ENCODE assay signal across 15 cellular contexts in the genomic region with DNA sequence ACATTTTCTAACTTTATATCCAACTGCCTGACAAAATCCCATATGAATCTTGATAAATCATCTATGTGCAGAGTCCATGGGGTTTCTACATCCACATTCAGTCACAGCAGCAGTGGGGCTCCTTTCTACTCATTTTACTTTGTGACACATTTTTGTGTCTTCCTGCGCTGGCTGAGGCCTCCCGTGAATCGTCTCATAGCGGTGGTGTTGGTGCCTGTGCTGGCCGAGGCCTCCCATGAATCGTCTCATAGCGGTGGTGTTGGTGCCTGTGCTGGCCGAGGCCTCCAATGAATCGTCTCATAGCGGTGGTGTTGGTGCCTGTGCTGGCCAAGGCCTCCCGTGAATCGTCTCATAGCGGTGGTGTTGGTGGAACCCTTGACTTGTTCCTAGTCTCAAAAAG. TPM values are rescaled to one million over a fixed set of nuclear protein-coding genes. Genes with fewer than 3 reads are reported as not detected.
DNase-seq lines count a peak whose midpoint lies in the region; ATAC-seq and TF ChIP-seq lines count a peak whose summit lies in the region.
"Had no signal": no experiment of that assay in that cellular context is flagged by ENCODE, and none has a peak within 500 bp of the region (broad histone marks: within the 10 kb centered on the region; RNA-seq: fewer than 3 reads in every experiment).

No MANE protein-coding gene starts in this region.

- ATAC-seq in WTC11, result no peak
- ATAC-seq: CD8-positive, alpha-beta T cell; PC-3 had no signal

- H3K4me1 ChIP-seq in stomach, result peaks cover 3 to 5% (median 5%) of the 10 kb centered on the region in 4 donors
- H3K4me1 ChIP-seq: HAP-1 had no signal

- BruUV-seq in Calu3 (replicated peaks; lab: Mats Ljungman, UMichigan), result no TSS peak

- no peak overlapping the region for H3K27ac ChIP-seq in stomach

- no peaks in the 10 kb centered on the region for H3K27me3 ChIP-seq in stomach

- H3K9me3 ChIP-seq in stomach, result no peaks in the 10 kb centered on the region
- H3K9me3 ChIP-seq: HAP-1 had no signal

- 94 to 97% (median 95%) methylated on average over 13 of the region's 13 CpGs for WGBS in stomach, 5 donors

- H3K9me3 Mint-ChIP-seq in WTC11 (peaks cover 3% of the 10 kb centered on the region; the same call in 1 of the 2 replicates), Calu3 (ENCODE audit: low read depth, unreplicated experiment) (no peaks in the 10 kb centered on the region)
- H3K9me3 Mint-ChIP-seq: CD8-positive, alpha-beta T cell had no signal

- H3K4me3 Mint-ChIP-seq in WTC11, result no peak overlapping the region
- no peak overlapping the region for H3K4me3 Mint-ChIP-seq in Calu3 (ENCODE audit: low read depth, unreplicated experiment)
- H3K4me3 Mint-ChIP-seq: CD8-positive, alpha-beta T cell had no signal

- DNase-seq in ELF-1 (ENCODE audit: low read depth, low spot score) (peak; percentile 1), WTC11 (ENCODE audit: low spot score) (no peak), mucosa of gallbladder (ENCODE audit: low spot score) (peak; percentile 7), stomach (peak; percentile 19), UCSD-AML1 (lab: John Stamatoyannopoulos, UW; ENCODE audit: unreplicated experiment) (no peak), Calu3 (no peak), DMS79 (lab: John Stamatoyannopoulos, UW) (no peak)
- DNase-seq: IMR-90, Kasumi-1, NCI-H1105 treated with DMSO at 0.1 percent for 48 hours, NCI-H187, NCI-H446, PC-3 had no signal

- H3K27me3 Mint-ChIP-seq in WTC11 (ENCODE audit: low read depth), result no peaks in the 10 kb centered on the region
- no peaks in the 10 kb centered on the region for H3K27me3 Mint-ChIP-seq in Calu3 (ENCODE audit: unreplicated experiment)

- TF ChIP-seq CTCF in WTC11 (IDR thresholded peaks at IDR 0.05), result no peak
- TF ChIP-seq CTCF in stomach (IDR thresholded peaks at IDR 0.05), result no peak
- TF ChIP-seq CTCF in Calu3 (IDR thresholded peaks at IDR 0.05; ENCODE audit: unreplicated experiment), result no peak

- no peak for TF ChIP-seq POLR2A in stomach (IDR thresholded peaks at IDR 0.05)

- POLR2A ChIA-PET in WTC11 (lab: Charles Lee), result no interaction called here

- H3K27ac Mint-ChIP-seq in WTC11 (peak overlapping the region; percentile 7; the same call in 1 of the 2 replicates), Calu3 (ENCODE audit: unreplicated experiment) (no peak overlapping the region)
- H3K27ac Mint-ChIP-seq: CD8-positive, alpha-beta T cell had no signal

- no peaks in the 10 kb centered on the region for H3K36me3 Mint-ChIP-seq in WTC11
- peaks cover under 1% of the 10 kb centered on the region for H3K36me3 Mint-ChIP-seq in Calu3 (ENCODE audit: insufficient read depth, unreplicated experiment)
- H3K36me3 Mint-ChIP-seq: CD8-positive, alpha-beta T cell had no signal

- intact Hi-C loops in stomach (cut with DNase I; ENCODE audit: low total_unique reads), result no loop called here
- intact Hi-C loops in Calu3 (cut with micrococcal nuclease; ENCODE audit: unreplicated experiment), result no loop called here

- no peak overlapping the region for H3K4me3 ChIP-seq in stomach
- H3K4me3 ChIP-seq: HAP-1 had no signal

- TF ChIP-seq EP300 in stomach (IDR thresholded peaks at IDR 0.05), result no peak

- H3K4me1 Mint-ChIP-seq in WTC11 (no peaks in the 10 kb centered on the region), Calu3 (ENCODE audit: low read depth, unreplicated experiment) (no peaks in the 10 kb centered on the region)

- H3K36me3 ChIP-seq in stomach, result peaks cover 0 to 20% (median 0%) of the 10 kb centered on the region in 4 donors
- H3K36me3 ChIP-seq: HAP-1 had no signal

- CTCF ChIA-PET in WTC11 (lab: Charles Lee), result no interaction called here
- CTCF ChIA-PET in Calu3 (lab: Charles Lee), result no interaction called here

TF ChIP-seq in WTC11, 78 proteins besides CTCF, POLR2A, EP300 and RAD21:
- TF ChIP-seq NFYB (CRISPR knock-in tag; conservative IDR thresholded peaks at IDR 0.05; ENCODE audit: low read depth) (no peak), GTF2I (CRISPR knock-in tag; conservative IDR thresholded peaks at IDR 0.05) (no peak)

RNA-seq across cellular contexts. Expression of gene SNED1, which starts 17.0 kb away (rescaled TPM):
- total RNA-seq in WTC11 (2021), result 2.5 to 3.2 TPM (median 2.7 TPM) in 3 replicates
- total RNA-seq in mucosa of gallbladder, result 40.9 TPM
- total RNA-seq in stomach, result 100 to 1,000 TPM in 1 of 5 donors, 10 to 100 TPM in 4; 11.4 to 106 (median 22.7) TPM
- polyA plus RNA-seq in stomach, result 1 to 10 TPM; 2.0 to 2.7 (median 2.3) TPM
- total RNA-seq in Calu3 (2022), result 0.76 and 0.86 TPM in 2 replicates

Comparison
In these comparisons a context has a peak if more than half of its experiments do, and no peak if none do; other contexts are left out.
1. DNase-seq: peak in ELF-1 (single experiment), mucosa of gallbladder (single experiment) and stomach (single experiment); none in WTC11 (single experiment), UCSD-AML1 (single experiment), Calu3 (single experiment) and DMS79 (single experiment).